8 cellular contexts compared by ENCODE assay signal in genomic region chr2:9380702-9381628, GRCh38. TPM values are rescaled to one million over a fixed set of nuclear protein-coding genes. Genes with fewer than 3 reads are reported as not detected.
DNase-seq lines count a peak whose midpoint lies in the region; ATAC-seq and TF ChIP-seq lines count a peak whose summit lies in the region.

No MANE protein-coding gene starts in this region.

- no peaks in the 10 kb centered on the region for H3K9me3 ChIP-seq in gastroesophageal sphincter

- no peaks in the 10 kb centered on the region for H3K27me3 ChIP-seq in gastroesophageal sphincter

- peak; percentile 49 for DNase-seq in G401 (ENCODE audit: low spot score)
- no peak for DNase-seq in WTC11 (ENCODE audit: low spot score)
- DNase-seq in skeletal muscle cell (ENCODE audit: low read depth), result peak; percentile 74
- DNase-seq in SW 1271 (lab: John Stamatoyannopoulos, UW), result no peak
- no peak for DNase-seq in NCI-H524 (lab: John Stamatoyannopoulos, UW)

- no peaks in the 10 kb centered on the region for H3K27me3 Mint-ChIP-seq in WTC11 (ENCODE audit: low read depth)

- no peak overlapping the region for H3K4me3 ChIP-seq in gastroesophageal sphincter
- no peak overlapping the region for H3K4me3 ChIP-seq in skeletal muscle cell (ENCODE audit: low read depth, low read length)

- TF ChIP-seq CTCF in WTC11 (IDR thresholded peaks at IDR 0.05), result no peak
- no peak for TF ChIP-seq CTCF in gastroesophageal sphincter (IDR thresholded peaks at IDR 0.05)

- peaks cover 23% of the 10 kb centered on the region for H3K4me1 Mint-ChIP-seq in WTC11

- 70 to 80% methylated on average over 1 to 9 of the region's 18 CpGs for WGBS in gastroesophageal sphincter (ENCODE audit: low coverage in 1 of 2), 2 donors

- no peak overlapping the region for H3K27ac Mint-ChIP-seq in WTC11

- no peak for TF ChIP-seq POLR2A in gastroesophageal sphincter (IDR thresholded peaks at IDR 0.05)

- in situ Hi-C loops in G401 (cut with HindIII; ENCODE audit: low sequenced_read_pairs), result no loop called here

- CTCF ChIA-PET in WTC11 (lab: Charles Lee), result interaction anchor here (0.6 to 1.8 kb wide), 4 partner anchors 9 to 241 kb away, joined by 3 to 6 read pairs (median 4); no protein-coding TSS in a partner anchor

- no peaks in the 10 kb centered on the region for H3K9me3 Mint-ChIP-seq in WTC11

- H3K36me3 Mint-ChIP-seq in WTC11, result peaks cover 16% of the 10 kb centered on the region

- H3K4me3 Mint-ChIP-seq in WTC11, result no peak overlapping the region

- H3K4me1 ChIP-seq in gastroesophageal sphincter, result peaks cover 0 to 36% (median 16%) of the 10 kb centered on the region in 3 donors

- H3K27ac ChIP-seq in gastroesophageal sphincter, result peak overlapping the region in 3 of 4 donors; percentile 64 to 79 (median 69)

- POLR2A ChIA-PET in WTC11 (lab: Charles Lee), result no interaction called here

- peaks cover 0 to 85% of the 10 kb centered on the region in 2 donors for H3K36me3 ChIP-seq in gastroesophageal sphincter

- no peak for TF ChIP-seq EP300 in gastroesophageal sphincter (IDR thresholded peaks at IDR 0.05)

- ATAC-seq in WTC11 (no peak), gastroesophageal sphincter (peak; percentile 75), HG03521 (IDR thresholded peaks at IDR 0.05; ENCODE audit: unreplicated experiment) (no peak), GM21619 (IDR thresholded peaks at IDR 0.05; ENCODE audit: unreplicated experiment) (no peak)

TF ChIP-seq in WTC11, 78 proteins besides CTCF, POLR2A, EP300 and RAD21:
- peak; percentile 39 for TF ChIP-seq GABPB1 (CRISPR knock-in tag; IDR thresholded peaks at IDR 0.05)
- no peak for TF ChIP-seq ZNF219 (CRISPR knock-in tag; IDR thresholded peaks at IDR 0.05; ENCODE audit: borderline replicate concordance)

RNA-seq across cellular contexts. Expression of gene ITGB1BP1, which starts 42.4 kb away (rescaled TPM):
- 45.7 and 72.9 TPM in 2 replicates for total RNA-seq in G401 (2014; rRNA removed; shearing (Covaris generic))
- 32.7 to 44.0 TPM (median 33.8 TPM) in 3 replicates for total RNA-seq in WTC11 (2021)
- total RNA-seq in gastroesophageal sphincter, result 10 to 100 TPM; 52.8 to 80.4 (median 69.6) TPM

RNA-seq across cellular contexts. Expression of gene CPSF3, which starts 42.5 kb away (rescaled TPM):
- 42.7 and 47.8 TPM in 2 replicates for total RNA-seq in G401 (2014; rRNA removed; shearing (Covaris generic))
- total RNA-seq in WTC11 (2021) (83.7 to 88.4 TPM (median 84.2 TPM) in 3 replicates), gastroesophageal sphincter (10 to 100 TPM; 18.0 to 27.0 (median 26.1) TPM)

Comparison
In these comparisons a context has a peak if more than half of its experiments do, and no peak if none do; other contexts are left out.
1. DNase-seq: peak in G401 (single experiment) and skeletal muscle cell (single experiment); none in WTC11 (single experiment), SW 1271 (0 of 2) and NCI-H524 (0 of 2).